2 cellular contexts compared by ENCODE assay signal in genomic region chr19:33388231-33388816, GRCh38.
TF ChIP-seq lines count a peak whose summit lies in the region.

No MANE protein-coding gene starts in this region.

TF ChIP-seq in SK-N-SH, 30 proteins besides CTCF, POLR2A, EP300 and RAD21 (continued from another document):
- TF ChIP-seq IRF3 (IDR thresholded peaks at IDR 0.05; ENCODE audit: low read depth, low read length), result no peak
- TF ChIP-seq FOXM1 (IDR thresholded peaks at IDR 0.05; ENCODE audit: low read depth), result no peak

TF ChIP-seq in SK-N-SH treated with all-trans-retinoic acid at 6 μM for 48 hours, 23 proteins besides CTCF, POLR2A, EP300 and RAD21 (continued from another document):
- TF ChIP-seq, protein P1, sequence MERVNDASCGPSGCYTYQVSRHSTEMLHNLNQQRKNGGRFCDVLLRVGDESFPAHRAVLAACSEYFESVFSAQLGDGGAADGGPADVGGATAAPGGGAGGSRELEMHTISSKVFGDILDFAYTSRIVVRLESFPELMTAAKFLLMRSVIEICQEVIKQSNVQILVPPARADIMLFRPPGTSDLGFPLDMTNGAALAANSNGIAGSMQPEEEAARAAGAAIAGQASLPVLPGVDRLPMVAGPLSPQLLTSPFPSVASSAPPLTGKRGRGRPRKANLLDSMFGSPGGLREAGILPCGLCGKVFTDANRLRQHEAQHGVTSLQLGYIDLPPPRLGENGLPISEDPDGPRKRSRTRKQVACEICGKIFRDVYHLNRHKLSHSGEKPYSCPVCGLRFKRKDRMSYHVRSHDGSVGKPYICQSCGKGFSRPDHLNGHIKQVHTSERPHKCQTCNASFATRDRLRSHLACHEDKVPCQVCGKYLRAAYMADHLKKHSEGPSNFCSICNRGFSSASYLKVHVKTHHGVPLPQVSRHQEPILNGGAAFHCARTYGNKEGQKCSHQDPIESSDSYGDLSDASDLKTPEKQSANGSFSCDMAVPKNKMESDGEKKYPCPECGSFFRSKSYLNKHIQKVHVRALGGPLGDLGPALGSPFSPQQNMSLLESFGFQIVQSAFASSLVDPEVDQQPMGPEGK (CRISPR knock-in tag; IDR thresholded peaks at IDR 0.05; ENCODE audit: borderline replicate concordance), result no peak
- TF ChIP-seq ISL1 (CRISPR knock-in tag; IDR thresholded peaks at IDR 0.05) (no peak), TCF4 (CRISPR knock-in tag; IDR thresholded peaks at IDR 0.05; ENCODE audit: borderline replicate concordance) (no peak), ZFP3 (CRISPR knock-in tag; IDR thresholded peaks at IDR 0.05) (no peak), ZNF565 (CRISPR knock-in tag; conservative IDR thresholded peaks at IDR 0.05; ENCODE audit: low read depth) (no peak), BACH2 (CRISPR knock-in tag; IDR thresholded peaks at IDR 0.05; ENCODE audit: borderline replicate concordance) (no peak), RARB (CRISPR knock-in tag; IDR thresholded peaks at IDR 0.05) (no peak), CSRNP3 (CRISPR knock-in tag; IDR thresholded peaks at IDR 0.05) (no peak), ZC3H10 (CRISPR knock-in tag; IDR thresholded peaks at IDR 0.05) (no peak)
- TF ChIP-seq, protein P2, sequence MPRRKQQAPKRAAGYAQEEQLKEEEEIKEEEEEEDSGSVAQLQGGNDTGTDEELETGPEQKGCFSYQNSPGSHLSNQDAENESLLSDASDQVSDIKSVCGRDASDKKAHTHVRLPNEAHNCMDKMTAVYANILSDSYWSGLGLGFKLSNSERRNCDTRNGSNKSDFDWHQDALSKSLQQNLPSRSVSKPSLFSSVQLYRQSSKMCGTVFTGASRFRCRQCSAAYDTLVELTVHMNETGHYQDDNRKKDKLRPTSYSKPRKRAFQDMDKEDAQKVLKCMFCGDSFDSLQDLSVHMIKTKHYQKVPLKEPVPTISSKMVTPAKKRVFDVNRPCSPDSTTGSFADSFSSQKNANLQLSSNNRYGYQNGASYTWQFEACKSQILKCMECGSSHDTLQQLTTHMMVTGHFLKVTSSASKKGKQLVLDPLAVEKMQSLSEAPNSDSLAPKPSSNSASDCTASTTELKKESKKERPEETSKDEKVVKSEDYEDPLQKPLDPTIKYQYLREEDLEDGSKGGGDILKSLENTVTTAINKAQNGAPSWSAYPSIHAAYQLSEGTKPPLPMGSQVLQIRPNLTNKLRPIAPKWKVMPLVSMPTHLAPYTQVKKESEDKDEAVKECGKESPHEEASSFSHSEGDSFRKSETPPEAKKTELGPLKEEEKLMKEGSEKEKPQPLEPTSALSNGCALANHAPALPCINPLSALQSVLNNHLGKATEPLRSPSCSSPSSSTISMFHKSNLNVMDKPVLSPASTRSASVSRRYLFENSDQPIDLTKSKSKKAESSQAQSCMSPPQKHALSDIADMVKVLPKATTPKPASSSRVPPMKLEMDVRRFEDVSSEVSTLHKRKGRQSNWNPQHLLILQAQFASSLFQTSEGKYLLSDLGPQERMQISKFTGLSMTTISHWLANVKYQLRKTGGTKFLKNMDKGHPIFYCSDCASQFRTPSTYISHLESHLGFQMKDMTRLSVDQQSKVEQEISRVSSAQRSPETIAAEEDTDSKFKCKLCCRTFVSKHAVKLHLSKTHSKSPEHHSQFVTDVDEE (CRISPR knock-in tag; IDR thresholded peaks at IDR 0.05), result no peak
